1 cellular context compared by ENCODE assay signal in genomic region chr11:64334764-64335741, GRCh38.
TF ChIP-seq lines count a peak whose summit lies in the region.

No MANE protein-coding gene starts in this region.

TF ChIP-seq in K562, 482 proteins besides CTCF, POLR2A, EP300 and RAD21 (continued from another document and continues in another):
- TF ChIP-seq REST (CRISPR knock-in tag; IDR thresholded peaks at IDR 0.05; ENCODE audit: low read depth) (no peak), SREBF1 (IDR thresholded peaks at IDR 0.05; ENCODE audit: borderline replicate concordance, low read depth, low read length) (no peak), BACH1 (tag; IDR thresholded peaks at IDR 0.05) (peak; percentile 88), ZBTB8A (IDR thresholded peaks at IDR 0.05; ENCODE audit: partially characterized antibody) (no peak), FOXJ2 (tag; IDR thresholded peaks at IDR 0.05) (no peak), HDAC2 (IDR thresholded peaks at IDR 0.05) (peak; percentile 95), VEZF1 (CRISPR knock-in tag; IDR thresholded peaks at IDR 0.05) (peak; percentile 94), HNRNPK (IDR thresholded peaks at IDR 0.05; ENCODE audit: low read depth, low read length, poor library complexity, severe bottlenecking) (no peak), PML (IDR thresholded peaks at IDR 0.05; ENCODE audit: low read length) (peak; percentile 97), HNRNPUL1 (IDR thresholded peaks at IDR 0.05; ENCODE audit: low read length) (no peak), ZNF431 (CRISPR knock-in tag; IDR thresholded peaks at IDR 0.05) (no peak), SMAD1 (IDR thresholded peaks at IDR 0.05; ENCODE audit: low read depth, low read length, partially characterized antibody) (peak; percentile 87), RBBP5 (IDR thresholded peaks at IDR 0.05; ENCODE audit: borderline replicate concordance, insufficient read depth, low read length, poor library complexity, severe bottlenecking) (peak; percentile 50), SP2 (IDR thresholded peaks at IDR 0.05; ENCODE audit: extremely low read depth, low read depth, low read length, poor library complexity, severe bottlenecking) (no peak), THAP7 (CRISPR knock-in tag; IDR thresholded peaks at IDR 0.05) (no peak), NR4A1 (CRISPR knock-in tag; IDR thresholded peaks at IDR 0.05) (no peak), NR4A1 (tag; IDR thresholded peaks at IDR 0.05) (peak; percentile 76; the same call in 1 of the 2 replicates), ZEB2 (IDR thresholded peaks at IDR 0.05) (peak; percentile 98), CBX5 (IDR thresholded peaks at IDR 0.05; ENCODE audit: borderline replicate concordance, low read depth) (0 out of 2 replicates have a peak, but pooled peaks have one; percentile 24), TAF1 (IDR thresholded peaks at IDR 0.05; ENCODE audit: control insufficient read depth, extremely low read depth, insufficient read depth, low read length, severe bottlenecking) (peak; percentile 60), ETS1 (conservative IDR thresholded peaks at IDR 0.05; ENCODE audit: control insufficient read depth, low read depth, low read length) (peak; percentile 84), CHD4 (IDR thresholded peaks at IDR 0.05; ENCODE audit: insufficient read depth, insufficient replicate concordance, low read depth, low read length, poor library complexity, severe bottlenecking) (peak; percentile 33), ZNF263 (CRISPR knock-in tag; IDR thresholded peaks at IDR 0.05; ENCODE audit: borderline replicate concordance) (peak; percentile 84), ARID1B (IDR thresholded peaks at IDR 0.05) (peak; percentile 99), SRSF7 (optimal IDR thresholded peaks at IDR 0.05; ENCODE audit: low read depth, low read length) (no peak), IRF9 (tag; IDR thresholded peaks at IDR 0.05) (peak; percentile 92), GATAD2B (IDR thresholded peaks at IDR 0.05; ENCODE audit: borderline replicate concordance) (peak; percentile 84), HMGN3 (IDR thresholded peaks at IDR 0.05; ENCODE audit: borderline replicate concordance, extremely low read depth, insufficient read length, low read depth, low read length) (peak; percentile 82), E2F4 (CRISPR knock-in tag; IDR thresholded peaks at IDR 0.05; ENCODE audit: low read depth) (no peak), NFIC (IDR thresholded peaks at IDR 0.05) (peak; percentile 96), ATF4 (CRISPR knock-in tag; IDR thresholded peaks at IDR 0.05) (0 out of 2 replicates have a peak, but pooled peaks have one; percentile 49), U2AF1 (optimal IDR thresholded peaks at IDR 0.05; ENCODE audit: low read depth, low read length) (no peak), ID3 (CRISPR knock-in tag; IDR thresholded peaks at IDR 0.05) (no peak), ID3 (tag; IDR thresholded peaks at IDR 0.05) (peak; percentile 43; the same call in 1 of the 2 replicates), ZNF785 (CRISPR knock-in tag; IDR thresholded peaks at IDR 0.05) (no peak), NRF1 (conservative IDR thresholded peaks at IDR 0.05 in 1 of 2, IDR thresholded peaks at IDR 0.05 in 1 of 2) (peak; percentile 61 to 68), RHOXF2B (CRISPR knock-in tag; conservative IDR thresholded peaks at IDR 0.05) (no peak), KLF16 (IDR thresholded peaks at IDR 0.05) (peak; percentile 98), AFF4 (CRISPR knock-in tag; IDR thresholded peaks at IDR 0.05) (0 out of 2 replicates have a peak, but pooled peaks have one; percentile 57), NONO (IDR thresholded peaks at IDR 0.05; ENCODE audit: low read depth in 2 of 2, low read length in 1 of 2) (peak in 1 of 2 experiments; percentile 81; a peak in 1 of 4 replicates), MCM3 (IDR thresholded peaks at IDR 0.05) (no peak), TBL1XR1 (IDR thresholded peaks at IDR 0.05; ENCODE audit: low read length in 2 of 2) (peak; percentile 91 to 95; a peak in 3 of 4 replicates), TEAD1 (CRISPR knock-in tag; IDR thresholded peaks at IDR 0.05) (peak; percentile 92 to 98), USF2 (CRISPR knock-in tag; IDR thresholded peaks at IDR 0.05) (peak; percentile 12; the same call in 1 of the 2 replicates), RBM22 (IDR thresholded peaks at IDR 0.05; ENCODE audit: low read depth, low read length, poor library complexity, severe bottlenecking) (no peak), ATF6 (CRISPR knock-in tag; IDR thresholded peaks at IDR 0.05) (no peak), NR2F6 (CRISPR knock-in tag; IDR thresholded peaks at IDR 0.05) (no peak), ZNF644 (tag; IDR thresholded peaks at IDR 0.05; ENCODE audit: low read depth) (peak; percentile 93)
